ENCODE assay signal across 23 cellular contexts in genomic region chr5:3114467-3114866, GRCh38.
"Had no signal": no experiment of that assay in that cellular context is flagged by ENCODE, and none has a peak within 500 bp of the region (broad histone marks: within the 10 kb centered on the region; RNA-seq: fewer than 3 reads in every experiment).

No MANE protein-coding gene starts in this region.

- FAIRE-seq: HepG2, RCC 7860 had no signal

- H3K4me1 ChIP-seq: SJSA1 had no signal

- H3K36me3 ChIP-seq: SJSA1 had no signal

- H3K27ac ChIP-seq: KMS-11, SJSA1 had no signal

- H3K9me3 ChIP-seq: SK-N-SH had no signal

- H3K9ac ChIP-seq: KMS-11, SK-N-SH had no signal

- H3K27me3 ChIP-seq: SJSA1 had no signal

- H3K4me2 ChIP-seq: KMS-11, SK-N-SH had no signal

- ATAC-seq: HepG2 had no signal

- H3K4me3 ChIP-seq: SJSA1 had no signal

- DNase-seq: IMR-90, Kasumi-1, MM.1S, NCI-H1092 treated with DMSO at 0.1 percent for 48 hours, NCI-H1436, NCI-H187, NCI-H2029, NCI-H2081 treated with DMSO at 0.1 percent for 48 hours, NCI-H2171, NCI-H226, NCI-H446, NCI-H510A treated with DMSO at 0.1 percent for 48 hours, NCI-H526, NCI-H82, Right ventricle myocardium superior, RPMI8226, SIG-M5, SK-N-SH, SW 1271 had no signal
